In the genomic region with DNA sequence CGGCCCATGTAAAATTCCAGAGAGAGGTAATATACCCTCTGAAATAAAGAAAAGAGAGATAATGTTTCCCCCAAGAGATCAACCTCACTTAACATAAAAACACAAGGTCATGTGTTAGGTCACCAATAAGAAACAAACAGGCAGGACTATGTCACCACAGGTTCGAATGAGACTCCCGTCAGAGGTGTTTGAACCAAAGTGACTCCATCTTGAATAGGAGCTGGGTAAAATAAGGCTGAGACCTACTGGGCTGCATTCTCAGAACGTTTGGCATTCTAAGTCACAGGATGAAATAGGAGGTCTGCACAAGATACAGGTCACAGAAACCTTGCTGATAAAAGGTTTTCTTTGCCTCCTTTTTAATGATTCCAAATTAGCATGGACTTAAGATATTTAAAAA, we compare ENCODE assay signal across 11 cellular contexts. TPM values are rescaled to one million over a fixed set of nuclear protein-coding genes. Genes with fewer than 3 reads are reported as not detected.
"Had no signal": no experiment of that assay in that cellular context is flagged by ENCODE, and none has a peak within 500 bp of the region (broad histone marks: within the 10 kb centered on the region; RNA-seq: fewer than 3 reads in every experiment).

No MANE protein-coding gene starts in this region.

- DNase-seq: activated B cell treated with CpG ODN at 0.5 μM for 24 hours; activated CD4-positive, alpha-beta T cell treated with anti-CD3 and anti-CD28 coated beads, Interleukin-2, amount 10 ng/mL, durations not matched to agents 24 days and 14 days; activated naive CD4-positive, alpha-beta T cell treated with Interleukin-2 at 50 U/mL for 16 hours; activated naive CD8-positive, alpha-beta T cell treated with anti-CD3 and anti-CD28 coated beads, Interleukin-2, amount 50 U/mL, for 24 hours; midbrain; naive thymus-derived CD4-positive, alpha-beta T cell; nucleus accumbens; right cardiac atrium; stimulated activated CD4-positive, alpha-beta T cell treated with anti-CD3 and anti-CD28 coated beads, Interleukin-1b, Interleukin-23, amount 100 ng/mL, for 48 hours; stimulated activated naive B cell treated with anti-CD40 and anti-IgM and Interleukin-4, amounts not matched to agents 10 μg/mL and 1 μg/mL and 100 μg/mL, for 72 hours had no signal

- H3K9me3 ChIP-seq: ascending aorta had no signal

- ATAC-seq: activated naive CD8-positive, alpha-beta T cell treated with anti-CD3 and anti-CD28 coated beads, Interleukin-2, amount 50 U/mL, for 24 hours; right cardiac atrium; stimulated activated naive B cell treated with anti-CD40 and anti-IgM and Interleukin-4, amounts not matched to agents 10 μg/mL and 1 μg/mL and 100 μg/mL, for 72 hours had no signal

- H3K27me3 ChIP-seq: ascending aorta had no signal

- H3K27ac ChIP-seq: ascending aorta had no signal

- H3K4me3 ChIP-seq: ascending aorta had no signal

- H3K4me1 ChIP-seq: ascending aorta had no signal

RNA-seq across cellular contexts. Expression of a gene that starts 6.5 kb away (rescaled TPM):
- total RNA-seq: activated B cell treated with CpG ODN at 0.5 μM for 24 hours had no signal
